8 cellular contexts compared by ENCODE assay signal in the genomic region with DNA sequence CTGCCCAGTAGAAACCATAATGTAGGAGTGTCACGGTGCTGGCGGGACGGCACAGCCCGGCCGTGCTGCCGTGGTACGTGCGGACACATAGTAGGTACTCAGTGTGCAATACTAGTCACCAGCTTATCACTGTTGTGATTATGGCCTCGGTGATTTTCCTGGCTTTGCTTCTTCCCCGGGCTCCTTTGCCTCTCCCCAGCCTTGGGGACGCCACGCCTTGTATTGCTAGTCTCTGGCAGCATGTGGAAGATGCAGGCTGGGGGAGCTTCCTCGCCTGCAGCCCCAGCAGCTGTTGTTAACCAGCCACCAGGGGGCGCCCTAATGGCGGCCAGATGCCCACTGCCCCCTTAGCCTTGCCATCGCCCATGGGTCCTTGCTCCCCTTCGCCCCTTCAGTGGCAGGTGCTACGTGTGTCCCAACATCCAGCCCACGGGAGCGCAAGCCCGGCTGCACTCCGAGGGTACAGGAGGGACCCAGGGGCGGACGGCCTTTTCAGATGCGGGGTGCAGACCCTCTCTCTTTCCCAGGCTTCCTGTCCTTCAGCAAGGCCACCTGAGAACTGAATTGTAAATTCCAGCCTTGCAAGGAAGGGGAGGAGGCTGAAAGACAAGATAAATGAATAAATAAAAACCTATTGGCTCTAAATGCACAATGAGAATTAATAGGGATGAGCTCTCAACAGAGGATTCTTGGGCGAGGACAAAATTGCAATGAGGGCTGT. TPM values are rescaled to one million over a fixed set of nuclear protein-coding genes. Genes with fewer than 3 reads are reported as not detected.
A peak's percentile ranks its signal among the peaks of the same experiment; 100 is the strongest.
DNase-seq lines count a peak whose midpoint lies in the region; ATAC-seq and TF ChIP-seq lines count a peak whose summit lies in the region.

No MANE protein-coding gene starts in this region.

- H3K27me3 Mint-ChIP-seq in activated T-helper 1 cell treated with anti-CD3 and anti-CD28 coated beads, Interleukin-12 subunit alpha, Interleukin-12 subunit beta, Interleukin-2, Interleukin-4 antibody, amounts not matched to agents 30 ng/mL and 10 ng/mL and 1 ng/mL, durations not matched to agents 14 hours and 24 hours and 36 hours (ENCODE audit: insufficient read depth) = peaks cover 19% of the 10 kb centered on the region

- no peak for ATAC-seq in GM19467 (IDR thresholded peaks at IDR 0.05; ENCODE audit: unreplicated experiment)
- ATAC-seq in GM18505 (IDR thresholded peaks at IDR 0.05; ENCODE audit: unreplicated experiment) = no peak

- peaks cover 11% of the 10 kb centered on the region for H3K36me3 Mint-ChIP-seq in activated T-helper 1 cell treated with anti-CD3 and anti-CD28 coated beads, Interleukin-12 subunit alpha, Interleukin-12 subunit beta, Interleukin-2, Interleukin-4 antibody, amounts not matched to agents 30 ng/mL and 10 ng/mL and 1 ng/mL, durations not matched to agents 14 hours and 24 hours and 36 hours (ENCODE audit: low read depth)

- H3K9me3 Mint-ChIP-seq in activated T-helper 1 cell treated with anti-CD3 and anti-CD28 coated beads, Interleukin-12 subunit alpha, Interleukin-12 subunit beta, Interleukin-2, Interleukin-4 antibody, amounts not matched to agents 30 ng/mL and 10 ng/mL and 1 ng/mL, durations not matched to agents 14 hours and 24 hours and 36 hours = no peaks in the 10 kb centered on the region

- no peak overlapping the region for H3K4me3 ChIP-seq in HFF-Myc (replicated peaks; ENCODE audit: low read depth, low read length)
- H3K4me3 ChIP-seq in foreskin fibroblast (ENCODE audit: low read depth in 1 of 2, low read length in 2 of 2) = no peak overlapping the region

- DNase-seq in C1 segment of cervical spinal cord (lab: John Stamatoyannopoulos, UW) = peak in 8 of 14 donors; percentile 13 to 68 (median 44)
- peak; percentile 26 for DNase-seq in HFF-Myc (ENCODE audit: extremely low read depth, low read depth)
- peak; percentile 85 for DNase-seq in RPMI8226
- peak; percentile 35 for DNase-seq in activated T-helper 1 cell treated with anti-CD3 and anti-CD28 coated beads, Interleukin-12 subunit alpha, Interleukin-12 subunit beta, Interleukin-2, Interleukin-4 antibody, amounts not matched to agents 30 ng/mL and 10 ng/mL and 1 ng/mL, durations not matched to agents 14 hours and 24 hours and 36 hours (ENCODE audit: low spot score)
- DNase-seq in foreskin fibroblast = peak in 1 of 2 donors; percentile 63
- DNase-seq in posterior cingulate gyrus = peak in 6 of 10 donors; percentile 61 to 94 (median 76)

- H3K4me3 Mint-ChIP-seq in activated T-helper 1 cell treated with anti-CD3 and anti-CD28 coated beads, Interleukin-12 subunit alpha, Interleukin-12 subunit beta, Interleukin-2, Interleukin-4 antibody, amounts not matched to agents 30 ng/mL and 10 ng/mL and 1 ng/mL, durations not matched to agents 14 hours and 24 hours and 36 hours = no peak overlapping the region

- no peaks in the 10 kb centered on the region for H3K4me1 Mint-ChIP-seq in activated T-helper 1 cell treated with anti-CD3 and anti-CD28 coated beads, Interleukin-12 subunit alpha, Interleukin-12 subunit beta, Interleukin-2, Interleukin-4 antibody, amounts not matched to agents 30 ng/mL and 10 ng/mL and 1 ng/mL, durations not matched to agents 14 hours and 24 hours and 36 hours (ENCODE audit: low read depth)

- intact Hi-C loops in activated T-helper 1 cell treated with anti-CD3 and anti-CD28 coated beads, Interleukin-12 subunit alpha, Interleukin-12 subunit beta, Interleukin-2, Interleukin-4 antibody, amounts not matched to agents 30 ng/mL and 10 ng/mL and 1 ng/mL, durations not matched to agents 14 hours and 24 hours and 36 hours (cut with micrococcal nuclease) = loop anchor here (1.0 kb wide), 1 partner anchor 66 kb away; no protein-coding TSS in a partner anchor
- intact Hi-C loops in posterior cingulate gyrus (cut with DNase I) = loop anchor here (1.0 to 10.0 kb wide), 2 partner anchors 66 to 95 kb away; a partner anchor contains a TSS

- no peak overlapping the region for H3K27ac Mint-ChIP-seq in activated T-helper 1 cell treated with anti-CD3 and anti-CD28 coated beads, Interleukin-12 subunit alpha, Interleukin-12 subunit beta, Interleukin-2, Interleukin-4 antibody, amounts not matched to agents 30 ng/mL and 10 ng/mL and 1 ng/mL, durations not matched to agents 14 hours and 24 hours and 36 hours

- TF ChIP-seq POLR2A in GM18505 (IDR thresholded peaks at IDR 0.05; ENCODE audit: borderline replicate concordance, extremely low read depth, insufficient read depth, insufficient read length) = no peak

- TF ChIP-seq CTCF in HFF-Myc (IDR thresholded peaks at IDR 0.05; ENCODE audit: low read depth, low read length, missing control alignments) (peak; percentile 90), foreskin fibroblast (IDR thresholded peaks at IDR 0.05; ENCODE audit: low read depth, low read length) (peak; percentile 90)

RNA-seq across cellular contexts. Expression of a gene that starts 8.0 kb away (rescaled TPM):
- total RNA-seq in activated T-helper 1 cell treated with anti-CD3 and anti-CD28 coated beads, Interleukin-12 subunit alpha, Interleukin-12 subunit beta, Interleukin-2, Interleukin-4 antibody, amounts not matched to agents 30 ng/mL and 10 ng/mL and 1 ng/mL, durations not matched to agents 14 hours and 24 hours and 36 hours = 4.6 and 6.2 TPM in 2 replicates
